Comparison of ENCODE assay signal across 8 cellular contexts in the genomic region with DNA sequence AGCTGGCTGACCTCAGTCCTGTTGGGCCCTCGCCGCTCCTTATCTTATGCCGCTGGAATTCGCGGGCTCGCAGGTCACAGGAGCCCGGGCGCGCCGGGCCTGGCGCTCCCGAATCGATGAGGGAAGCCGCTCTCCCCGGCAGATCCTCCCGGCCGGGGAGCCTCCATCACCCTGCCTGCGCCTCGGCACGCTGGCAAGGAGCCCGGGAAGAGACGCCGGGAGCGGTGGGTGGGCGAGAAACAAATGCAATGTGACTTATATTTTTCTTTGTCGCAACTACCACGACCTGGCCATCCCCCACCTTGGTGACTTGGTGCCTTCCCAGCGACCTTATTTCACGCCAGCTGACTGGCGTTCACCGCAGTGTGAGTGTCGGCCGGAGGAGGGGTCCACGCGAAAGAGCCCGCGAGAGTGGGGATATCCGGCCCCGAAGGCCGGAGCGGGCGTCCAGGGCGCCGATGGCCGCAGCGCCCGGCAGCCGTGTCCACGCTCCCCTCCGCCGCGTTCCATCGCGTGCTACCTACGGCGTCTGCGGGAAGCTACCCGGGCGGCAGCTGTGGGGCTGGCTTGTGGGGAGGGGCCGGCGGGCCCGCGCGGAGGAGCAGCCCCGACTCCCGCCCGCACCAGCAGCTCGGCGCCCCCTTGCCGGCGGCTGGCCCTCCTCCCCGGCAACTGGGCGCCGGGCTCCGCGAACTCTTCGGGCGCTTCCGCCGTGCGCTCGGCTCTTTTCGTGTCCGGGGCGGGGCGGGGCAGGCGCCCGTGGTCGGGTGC. TPM values are rescaled to one million over a fixed set of nuclear protein-coding genes. Genes with fewer than 3 reads are reported as not detected.
DNase-seq lines count a peak whose midpoint lies in the region; ATAC-seq and TF ChIP-seq lines count a peak whose summit lies in the region.

No MANE protein-coding gene starts in this region.

- peak overlapping the region; percentile 97 for H3K23ac ChIP-seq in IMR-90 (ENCODE audit: low read depth, low read length)

- TF ChIP-seq CTCF in IMR-90 (conservative IDR thresholded peaks at IDR 0.05; ENCODE audit: low read depth, low read length) (no peak), Peyer's patch (IDR thresholded peaks at IDR 0.05) (no peak)

- H2AFZ ChIP-seq in IMR-90 (replicated peaks; ENCODE audit: low read length, poor library complexity): peak overlapping the region; percentile 96

- H3K4me3 Mint-ChIP-seq in naive B cell: peak overlapping the region; percentile 83 to 92 (median 86)
- H3K4me3 Mint-ChIP-seq in stimulated activated effector memory CD8-positive, alpha-beta T cell treated with anti-CD3 and anti-CD28 coated beads, Interleukin-12 subunit alpha, Interleukin-12 subunit beta, amount 100 ng/mL, for 72 hours: peak overlapping the region; percentile 80

- in situ Hi-C loops in IMR-90 (cut with MboI; ENCODE audit: low sequenced_read_pairs): no loop called here

- H3K56ac ChIP-seq in IMR-90 (ENCODE audit: extremely low read depth, insufficient read depth, low read length): peak overlapping the region; percentile 98

- peak overlapping the region; percentile 82 for H2BK20ac ChIP-seq in IMR-90 (ENCODE audit: low read depth, low read length)

- peak overlapping the region; percentile 98 for H3K27ac ChIP-seq in IMR-90 (ENCODE audit: insufficient read depth, low read length)
- peak overlapping the region; percentile 82 to 98 (median 94) for H3K27ac ChIP-seq in Peyer's patch

- H3K9me1 ChIP-seq in IMR-90 (ENCODE audit: insufficient read depth, low read length): peaks cover 6% of the 10 kb centered on the region

- no peak for TF ChIP-seq RAD21 in IMR-90 (IDR thresholded peaks at IDR 0.05; ENCODE audit: low read length)

- H2AK9ac ChIP-seq in IMR-90 (replicated peaks; ENCODE audit: low read depth, low read length, poor library complexity): peak overlapping the region; percentile 99

- H3K27me3 ChIP-seq in IMR-90 (ENCODE audit: control insufficient read depth, insufficient read depth, low read length): no peaks in the 10 kb centered on the region
- no peaks in the 10 kb centered on the region for H3K27me3 ChIP-seq in Peyer's patch

- peak overlapping the region; percentile 88 for H3K18ac ChIP-seq in IMR-90 (ENCODE audit: low read depth, low read length)

- H3K4me2 ChIP-seq in IMR-90 (ENCODE audit: low read depth, low read length): peak overlapping the region; percentile 89

- no TSS peak for BruUV-seq in IMR-90 (replicated peaks; lab: Mats Ljungman, UMichigan)

- CTCF ChIA-PET in IMR-90 (lab: Yijun Ruan, JAX): interaction anchor here (0.8 kb wide), 1 partner anchor 15 kb away, joined by 3 read pairs; no protein-coding TSS in a partner anchor

- peak overlapping the region; percentile 96 for H2BK5ac ChIP-seq in IMR-90 (ENCODE audit: low read depth, low read length, poor library complexity, severe bottlenecking)

- peaks cover 36 to 74% (median 50%) of the 10 kb centered on the region in 3 donors for H3K27me3 Mint-ChIP-seq in naive B cell

- intact Hi-C loops in IMR-90 (cut with micrococcal nuclease): loop anchor here (2.0 to 5.0 kb wide), 2 partner anchors 67 to 111 kb away; no protein-coding TSS in a partner anchor

- H3K9ac ChIP-seq in IMR-90 (ENCODE audit: low read depth, low read length): peak overlapping the region; percentile 96

- peaks cover 11 to 48% of the 10 kb centered on the region in 2 experiments for H3K79me1 ChIP-seq in IMR-90 (ENCODE audit: low read depth in 1 of 2, low read length in 2 of 2)

- H4K91ac ChIP-seq in IMR-90 (ENCODE audit: insufficient read depth, low read depth, low read length): peak overlapping the region; percentile 88

- dilution Hi-C loops in IMR-90 (cut with HindIII; ENCODE audit: low sequenced_read_pairs, unreplicated experiment): no loop called here

- H3K36me3 Mint-ChIP-seq in naive B cell: no peaks in the 10 kb centered on the region
- H3K36me3 Mint-ChIP-seq in stimulated activated effector memory CD8-positive, alpha-beta T cell treated with anti-CD3 and anti-CD28 coated beads, Interleukin-12 subunit alpha, Interleukin-12 subunit beta, amount 100 ng/mL, for 72 hours: peaks cover 5% of the 10 kb centered on the region

- DNase-seq in DMS153 treated with DMSO at 0.1 percent for 48 hours (lab: John Stamatoyannopoulos, UW; ENCODE audit: unreplicated experiment) (peak; percentile 78), IMR-90 (peak; percentile 82), Peyer's patch (peak; percentile 81 to 94 (median 94)), activated T-helper 1 cell treated with Interleukin-2 at 50 U/mL for 16 hours (ENCODE audit: low read depth) (peak; percentile 80), fibroblast of gingiva (ENCODE audit: low read depth) (peak; percentile 78), naive B cell (peak; percentile 74)
- DNase-seq in stimulated activated effector memory CD8-positive, alpha-beta T cell treated with anti-CD3 and anti-CD28 coated beads, Interleukin-12 subunit alpha, Interleukin-12 subunit beta, amount 100 ng/mL, for 72 hours (ENCODE audit: low spot score in 2 of 2): peak; percentile 95 to 96

- H3K36me3 ChIP-seq in IMR-90 (ENCODE audit: control insufficient read depth, insufficient read depth, low read length): no peaks in the 10 kb centered on the region
- H3K36me3 ChIP-seq in Peyer's patch: no peaks in the 10 kb centered on the region

- ATAC-seq in GM21576 (IDR thresholded peaks at IDR 0.05; ENCODE audit: unreplicated experiment) (peak; percentile 77), IMR-90 (ENCODE audit: low read depth) (peak; percentile 91), naive B cell (ENCODE audit: low read depth in 2 of 2) (peak; percentile 83 to 87)
- peak; percentile 93 for ATAC-seq in stimulated activated effector memory CD8-positive, alpha-beta T cell treated with anti-CD3 and anti-CD28 coated beads, Interleukin-12 subunit alpha, Interleukin-12 subunit beta, amount 100 ng/mL, for 72 hours

- H3K4me1 ChIP-seq in IMR-90 (ENCODE audit: control insufficient read depth, insufficient read depth, low read length) (peaks cover 2% of the 10 kb centered on the region; the same call in 1 of the 2 replicates), Peyer's patch (peaks cover 0 to 28% (median 3%) of the 10 kb centered on the region in 4 donors)

- peak overlapping the region; percentile 79 for H2AK5ac ChIP-seq in IMR-90 (ENCODE audit: low read depth, low read length)

- H3K4me3 ChIP-seq in IMR-90 (ENCODE audit: insufficient read depth, low read depth, low read length) (peak overlapping the region; percentile 74), Peyer's patch (peak overlapping the region; percentile 69 to 91 (median 84))

- H3K9me3 ChIP-seq in IMR-90 (ENCODE audit: control insufficient read depth, insufficient read depth, low read length): no peaks in the 10 kb centered on the region
- no peaks in the 10 kb centered on the region for H3K9me3 ChIP-seq in Peyer's patch

- H4K5ac ChIP-seq in IMR-90 (ENCODE audit: low read depth, low read length): peak overlapping the region; percentile 63

- H3K14ac ChIP-seq in IMR-90 (replicated peaks; ENCODE audit: low read depth, low read length): peak overlapping the region; percentile 99

- peak overlapping the region; percentile 99 for H3K4ac ChIP-seq in IMR-90 (ENCODE audit: low read depth, low read length)

- H2BK120ac ChIP-seq in IMR-90 (ENCODE audit: low read depth, low read length): peak overlapping the region; percentile 96

- H4K8ac ChIP-seq in IMR-90 (ENCODE audit: low read depth in 2 of 2, low read length in 2 of 2): peak overlapping the region; percentile 62 to 92

- H4K20me1 ChIP-seq in IMR-90 (ENCODE audit: insufficient read depth, low read length): peaks cover 21% of the 10 kb centered on the region; the same call in 1 of the 2 replicates

- peaks cover 17 to 37% (median 28%) of the 10 kb centered on the region in 3 donors for H3K4me1 Mint-ChIP-seq in naive B cell
- H3K4me1 Mint-ChIP-seq in stimulated activated effector memory CD8-positive, alpha-beta T cell treated with anti-CD3 and anti-CD28 coated beads, Interleukin-12 subunit alpha, Interleukin-12 subunit beta, amount 100 ng/mL, for 72 hours: peaks cover 47% of the 10 kb centered on the region

- H3K9me3 Mint-ChIP-seq in naive B cell: no peaks in the 10 kb centered on the region
- no peaks in the 10 kb centered on the region for H3K9me3 Mint-ChIP-seq in stimulated activated effector memory CD8-positive, alpha-beta T cell treated with anti-CD3 and anti-CD28 coated beads, Interleukin-12 subunit alpha, Interleukin-12 subunit beta, amount 100 ng/mL, for 72 hours

- peak overlapping the region in 3 of 6 donors; percentile 34 to 79 (median 73) for H3K27ac Mint-ChIP-seq in naive B cell
- peak overlapping the region; percentile 88 for H3K27ac Mint-ChIP-seq in stimulated activated effector memory CD8-positive, alpha-beta T cell treated with anti-CD3 and anti-CD28 coated beads, Interleukin-12 subunit alpha, Interleukin-12 subunit beta, amount 100 ng/mL, for 72 hours

- POLR2A ChIA-PET in IMR-90 (lab: Charles Lee; ENCODE audit: unreplicated experiment): interaction anchor here (0.5 to 0.6 kb wide), 2 partner anchors 132 to 145 kb away, joined by 4 to 6 read pairs; no protein-coding TSS in a partner anchor

- WGBS in IMR-90 (ENCODE audit: extremely low coverage in 2 of 2, insufficient read length in 1 of 2), 2 experiments: 0% methylated on average over 24 of the region's 89 CpGs; no CpG with 5 or more reads in 1 of the 2 experiments

- H2BK15ac ChIP-seq in IMR-90 (ENCODE audit: low read depth, low read length): peak overlapping the region; percentile 57; the same call in 1 of the 3 replicates

- TF ChIP-seq POLR2A in IMR-90 (IDR thresholded peaks at IDR 0.05; ENCODE audit: low read depth, low read length): peak; percentile 83
- peak; percentile 62 to 67 for TF ChIP-seq POLR2A in Peyer's patch (IDR thresholded peaks at IDR 0.05)

TF ChIP-seq in IMR-90, 13 proteins besides CTCF, POLR2A, EP300 and RAD21 (continues in another document):
- TF ChIP-seq CHD1 (IDR thresholded peaks at IDR 0.05; ENCODE audit: low read depth, low read length): peak; percentile 44; the same call in 1 of the 2 replicates
- TF ChIP-seq MAZ (IDR thresholded peaks at IDR 0.05; ENCODE audit: borderline replicate concordance, low read depth, low read length): peak; percentile 68
- TF ChIP-seq, protein P1, sequence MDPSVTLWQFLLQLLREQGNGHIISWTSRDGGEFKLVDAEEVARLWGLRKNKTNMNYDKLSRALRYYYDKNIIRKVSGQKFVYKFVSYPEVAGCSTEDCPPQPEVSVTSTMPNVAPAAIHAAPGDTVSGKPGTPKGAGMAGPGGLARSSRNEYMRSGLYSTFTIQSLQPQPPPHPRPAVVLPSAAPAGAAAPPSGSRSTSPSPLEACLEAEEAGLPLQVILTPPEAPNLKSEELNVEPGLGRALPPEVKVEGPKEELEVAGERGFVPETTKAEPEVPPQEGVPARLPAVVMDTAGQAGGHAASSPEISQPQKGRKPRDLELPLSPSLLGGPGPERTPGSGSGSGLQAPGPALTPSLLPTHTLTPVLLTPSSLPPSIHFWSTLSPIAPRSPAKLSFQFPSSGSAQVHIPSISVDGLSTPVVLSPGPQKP (IDR thresholded peaks at IDR 0.05; ENCODE audit: borderline replicate concordance, low read depth, low read length): no peak

RNA-seq across cellular contexts. Expression of a gene that starts 0.5 kb away (rescaled TPM):
- total RNA-seq in IMR-90 (2012; rRNA removed): 93.7 and 94.7 TPM in 2 replicates
- polyA plus RNA-seq in IMR-90 (2012; rRNA removed): 13.5 and 15.9 TPM in 2 replicates
- 3.4 and 4.9 TPM in 2 replicates for polyA plus RNA-seq in IMR-90 (2012; cell fraction: cytosol; rRNA removed)
- polyA plus RNA-seq in IMR-90 (2012; cell fraction: nucleus; rRNA removed; ENCODE audit: low replicate concordance): 1.3 and 16.0 TPM in 2 replicates
- 10 to 100 TPM; 17.1 to 40.1 (median 24.9) TPM for total RNA-seq in Peyer's patch
- polyA plus RNA-seq in naive B cell (ENCODE audit: low read depth in 6 of 6): 1 to 10 TPM in 4 of 6 donors, under 1 TPM in 1, not detected in 1; 0.73 to 3.4 (median 1.2) TPM

Comparison
In these comparisons a context has a peak if more than half of its experiments do, and no peak if none do; other contexts are left out.
1. Peak in every context shown above with its lines: DNase-seq, ATAC-seq, H3K4me3 ChIP-seq and H3K27ac ChIP-seq.